Comparison of ENCODE assay signal across 18 cellular contexts in genomic region chr17:73393381-73393780, GRCh38.
DNase-seq lines count a peak whose midpoint lies in the region; FAIRE-seq and TF ChIP-seq lines count a peak whose summit lies in the region.
"Had no signal": no experiment of that assay in that cellular context is flagged by ENCODE, and none has a peak within 500 bp of the region (broad histone marks: within the 10 kb centered on the region; RNA-seq: fewer than 3 reads in every experiment).

No MANE protein-coding gene starts in this region.

- no peaks in the 10 kb centered on the region for H3K4me1 ChIP-seq in neural progenitor cell
- H3K4me1 ChIP-seq: Caco-2 had no signal

- H3K36me3 ChIP-seq in neural progenitor cell = no peaks in the 10 kb centered on the region

- no peak overlapping the region for H3K27ac Mint-ChIP-seq in neural progenitor cell
- H3K27ac Mint-ChIP-seq: CD8-positive, alpha-beta memory T cell; HFFc6 had no signal

- TF ChIP-seq CTCF in neural progenitor cell (IDR thresholded peaks at IDR 0.05) (no peak), lower leg skin (IDR thresholded peaks at IDR 0.05) (no peak)

- H4K20me1 ChIP-seq in neural progenitor cell (ENCODE audit: low read depth) = peaks cover 6% of the 10 kb centered on the region
- H4K20me1 ChIP-seq: BLaER1 had no signal

- H2AFZ ChIP-seq in neural progenitor cell (replicated peaks) = no peak overlapping the region

- H3K4me3 ChIP-seq in neural progenitor cell (no peak overlapping the region), lower leg skin (ENCODE audit: low read depth, poor library complexity, severe bottlenecking) (no peak overlapping the region)
- H3K4me3 ChIP-seq: BLaER1 had no signal

- no peak for TF ChIP-seq POLR2A in lower leg skin (IDR thresholded peaks at IDR 0.05)

- H3K4me1 Mint-ChIP-seq in neural progenitor cell = peaks cover 34% of the 10 kb centered on the region
- H3K4me1 Mint-ChIP-seq: CD8-positive, alpha-beta memory T cell had no signal

- peak overlapping the region; percentile 38 for H3K4me3 Mint-ChIP-seq in neural progenitor cell
- H3K4me3 Mint-ChIP-seq: CD8-positive, alpha-beta memory T cell; HFFc6 had no signal

- 92 to 99% methylated on average over 14 of the region's 14 CpGs for WGBS in lower leg skin, 2 donors

- no peaks in the 10 kb centered on the region for H3F3A ChIP-seq in neural progenitor cell (ENCODE audit: low read depth)

- H3K27ac ChIP-seq in neural progenitor cell = no peak overlapping the region
- H3K27ac ChIP-seq: BLaER1 had no signal

- H3K4me2 ChIP-seq in neural progenitor cell = no peak overlapping the region
- H3K4me2 ChIP-seq: BLaER1 had no signal

- H3K27me3 ChIP-seq in neural progenitor cell = no peaks in the 10 kb centered on the region
- H3K27me3 ChIP-seq: BLaER1 had no signal

- no peaks in the 10 kb centered on the region for H3K9me3 Mint-ChIP-seq in neural progenitor cell
- H3K9me3 Mint-ChIP-seq: CD8-positive, alpha-beta memory T cell; HFFc6 had no signal

- no peak overlapping the region for H3K9ac ChIP-seq in neural progenitor cell
- H3K9ac ChIP-seq: BLaER1 had no signal

- peaks cover 32% of the 10 kb centered on the region for H3K36me3 Mint-ChIP-seq in neural progenitor cell
- H3K36me3 Mint-ChIP-seq: CD8-positive, alpha-beta memory T cell had no signal

- H3K9me3 ChIP-seq in neural progenitor cell (ENCODE audit: low read depth) = no peaks in the 10 kb centered on the region
- H3K9me3 ChIP-seq: BLaER1, Caco-2 had no signal

- no peaks in the 10 kb centered on the region for H3K79me2 ChIP-seq in neural progenitor cell (ENCODE audit: low read depth)

- intact Hi-C loops in lower leg skin (cut with DNase I; ENCODE audit: low total_unique reads) = no loop called here

- peaks cover 2% of the 10 kb centered on the region for H3K27me3 Mint-ChIP-seq in neural progenitor cell (ENCODE audit: insufficient read depth, low read depth)

- DNase-seq in NCI-H146 (lab: John Stamatoyannopoulos, UW) (peak; percentile 66), NCI-H146 treated with DMSO at 0.1 percent for 48 hours (lab: John Stamatoyannopoulos, UW; ENCODE audit: unreplicated experiment) (no peak), NCI-H69 (lab: John Stamatoyannopoulos, UW) (peak; percentile 67), neural progenitor cell (ENCODE audit: low spot score) (no peak), urothelium cell line (ENCODE audit: low spot score) (no peak), NK-92 (lab: John Stamatoyannopoulos, UW; ENCODE audit: unreplicated experiment) (no peak), MV-4-11 (lab: John Stamatoyannopoulos, UW) (no peak), lower leg skin (ENCODE audit: low spot score in 2 of 2) (no peak)
- DNase-seq: 8988T; AML-193; Caco-2; CD8-positive, alpha-beta memory T cell; DND-41; GDM1; GOT3; HCEC 1CT; HFFc6 had no signal

- FAIRE-seq in urothelium cell line (lab: Jason Lieb, UNC) = peak; percentile 86

Comparison
In these comparisons a context has a peak if more than half of its experiments do, and no peak if none do; other contexts are left out.
1. DNase-seq: peak in NCI-H146 (single experiment) and NCI-H69 (single experiment); none in NCI-H146 treated with DMSO at 0.1 percent for 48 hours (single experiment), neural progenitor cell (single experiment), urothelium cell line (single experiment), NK-92 (single experiment), MV-4-11 (single experiment) and lower leg skin (0 of 2).